8 cellular contexts compared by ENCODE assay signal in genomic region chr1:150516050-150516591, GRCh38. TPM values are rescaled to one million over a fixed set of nuclear protein-coding genes. Genes with fewer than 3 reads are reported as not detected.
DNase-seq lines count a peak whose midpoint lies in the region; ATAC-seq and TF ChIP-seq lines count a peak whose summit lies in the region.

No MANE protein-coding gene starts in this region.

- H3K36me3 ChIP-seq in sigmoid colon, result no peaks in the 10 kb centered on the region

- H3K4me1 Mint-ChIP-seq in activated T-cell treated with anti-CD3 and anti-CD28 coated beads, Interleukin-2, amount 50 U/mL, for 72 hours (ENCODE audit: low read depth), result peaks cover 20% of the 10 kb centered on the region

- no peak for TF ChIP-seq POLR2A in sigmoid colon (IDR thresholded peaks at IDR 0.05)

- ATAC-seq in activated T-cell treated with anti-CD3 and anti-CD28 coated beads, Interleukin-2, amount 50 U/mL, for 72 hours (replicated peaks in 1 of 2), result peak; percentile 12 to 14
- peak in 1 of 2 donors; percentile 1 for ATAC-seq in right cardiac atrium
- ATAC-seq in GM19467 (IDR thresholded peaks at IDR 0.05; ENCODE audit: unreplicated experiment), result no peak

- H3K4me1 ChIP-seq in right cardiac atrium (ENCODE audit: control insufficient read depth, insufficient read depth, low read length) (peaks cover 3% of the 10 kb centered on the region), sigmoid colon (peaks cover 0 to 26% (median 21%) of the 10 kb centered on the region in 4 donors)

- peak overlapping the region; percentile 12 for H3K27ac Mint-ChIP-seq in activated T-cell treated with anti-CD3 and anti-CD28 coated beads, Interleukin-2, amount 50 U/mL, for 72 hours

- intact Hi-C loops in right cardiac atrium (cut with DNase I), result no loop called here
- intact Hi-C loops in sigmoid colon (cut with DNase I), result loop anchor here (5.0 kb wide), 2 partner anchors 49 to 154 kb away; partner anchors contain the start of gene RPRD2

- H3K27me3 ChIP-seq in right cardiac atrium (ENCODE audit: control insufficient read depth, insufficient read depth), result no peaks in the 10 kb centered on the region
- no peaks in the 10 kb centered on the region for H3K27me3 ChIP-seq in sigmoid colon

- 1% methylated on average over 19 of the region's 19 CpGs for WGBS in right cardiac atrium
- WGBS in sigmoid colon, 2 donors, result 1 to 2% methylated on average over 19 of the region's 19 CpGs

- no peaks in the 10 kb centered on the region for H3K27me3 Mint-ChIP-seq in activated T-cell treated with anti-CD3 and anti-CD28 coated beads, Interleukin-2, amount 50 U/mL, for 72 hours (ENCODE audit: low read depth)

- TF ChIP-seq EP300 in sigmoid colon (IDR thresholded peaks at IDR 0.05), result no peak

- peak overlapping the region; percentile 88 to 94 for H3K4me3 Mint-ChIP-seq in activated T-cell treated with anti-CD3 and anti-CD28 coated beads, Interleukin-2, amount 50 U/mL, for 72 hours

- H3K9me3 Mint-ChIP-seq in activated T-cell treated with anti-CD3 and anti-CD28 coated beads, Interleukin-2, amount 50 U/mL, for 72 hours, result no peaks in the 10 kb centered on the region

- TF ChIP-seq CTCF in sigmoid colon (IDR thresholded peaks at IDR 0.05), result no peak

- H3K4me3 ChIP-seq in right cardiac atrium (ENCODE audit: low read length) (peak overlapping the region; percentile 62), sigmoid colon (peak overlapping the region; percentile 46 to 63 (median 56))

- DNase-seq in NCI-H1436 (lab: John Stamatoyannopoulos, UW), result peak; percentile 49
- DNase-seq in NCI-H1436 treated with DMSO at 0.1 percent for 48 hours (lab: John Stamatoyannopoulos, UW), result no peak
- DNase-seq in NCI-H187 (lab: John Stamatoyannopoulos, UW), result peak; percentile 43 to 73
- DNase-seq in activated T-cell treated with anti-CD3 and anti-CD28 coated beads, Interleukin-2, amount 50 U/mL, for 72 hours, result peak in 1 of 2 donors; percentile 8
- DNase-seq in right cardiac atrium, result peak in 1 of 3 donors; percentile 54
- no peak for DNase-seq in sigmoid colon
- no peak for DNase-seq in kidney glomerular epithelial cell (lab: John Stamatoyannopoulos, UW)

- H3K9me3 ChIP-seq in right cardiac atrium (ENCODE audit: control insufficient read depth, low read length), result no peaks in the 10 kb centered on the region
- no peaks in the 10 kb centered on the region for H3K9me3 ChIP-seq in sigmoid colon

- H3K36me3 Mint-ChIP-seq in activated T-cell treated with anti-CD3 and anti-CD28 coated beads, Interleukin-2, amount 50 U/mL, for 72 hours (ENCODE audit: insufficient read depth in 2 of 2), result no peaks in the 10 kb centered on the region

- H3K27ac ChIP-seq in right cardiac atrium (ENCODE audit: low read length) (peak overlapping the region; percentile 23), sigmoid colon (peak overlapping the region; percentile 87 to 94 (median 92))

RNA-seq across cellular contexts. Expression of gene FALEC, which starts 0.6 kb away (rescaled TPM):
- total RNA-seq in activated T-cell treated with anti-CD3 and anti-CD28 coated beads, Interleukin-2, amount 50 U/mL, for 72 hours, result under 1 TPM in 1 of 2 donors, not detected in 1; 0.79 TPM
- under 1 TPM in 2 of 4 donors, not detected in 2; 0.60 to 0.70 TPM for total RNA-seq in right cardiac atrium
- not detected for polyA plus RNA-seq in right cardiac atrium
- not detected for total RNA-seq in sigmoid colon
- under 1 TPM in 1 of 3 donors, not detected in 2; 0.35 TPM for polyA plus RNA-seq in sigmoid colon

RNA-seq across cellular contexts. Expression of gene ECM1, which starts 8.2 kb away (rescaled TPM):
- total RNA-seq in activated T-cell treated with anti-CD3 and anti-CD28 coated beads, Interleukin-2, amount 50 U/mL, for 72 hours, result 1 to 10 TPM; 1.3 to 1.5 TPM
- 10 to 100 TPM; 25.5 to 46.8 (median 34.8) TPM for total RNA-seq in right cardiac atrium
- polyA plus RNA-seq in right cardiac atrium, result 24.1 TPM
- 10 to 100 TPM in 3 of 4 donors, 1 to 10 TPM in 1; 9.2 to 23.8 (median 13.8) TPM for total RNA-seq in sigmoid colon
- 1 to 10 TPM; 2.1 to 8.7 (median 3.0) TPM for polyA plus RNA-seq in sigmoid colon

RNA-seq across cellular contexts. Expression of gene TARS2, which starts 28.9 kb away (rescaled TPM):
- total RNA-seq in activated T-cell treated with anti-CD3 and anti-CD28 coated beads, Interleukin-2, amount 50 U/mL, for 72 hours, result 10 to 100 TPM; 49.8 to 66.4 TPM
- total RNA-seq in right cardiac atrium (10 to 100 TPM; 15.1 to 23.2 (median 22.1) TPM), sigmoid colon (10 to 100 TPM in 2 of 4 donors, 1 to 10 TPM in 2; 8.1 to 13.3 (median 10.4) TPM)
- polyA plus RNA-seq in right cardiac atrium (20.0 TPM), sigmoid colon (10 to 100 TPM in 1 of 3 donors, 1 to 10 TPM in 2; 4.6 to 16.9 (median 6.0) TPM)

RNA-seq across cellular contexts. Expression of gene ADAMTSL4, which starts 33.1 kb away (rescaled TPM):
- 1 to 10 TPM in 1 of 2 donors, under 1 TPM in 1; 0.86 to 2.6 TPM for total RNA-seq in activated T-cell treated with anti-CD3 and anti-CD28 coated beads, Interleukin-2, amount 50 U/mL, for 72 hours
- total RNA-seq in right cardiac atrium (10 to 100 TPM; 22.6 to 57.0 (median 37.2) TPM), sigmoid colon (10 to 100 TPM; 14.6 to 36.0 (median 24.3) TPM)
- polyA plus RNA-seq in right cardiac atrium (26.3 TPM), sigmoid colon (10 to 100 TPM in 1 of 3 donors, 1 to 10 TPM in 2; 2.1 to 14.0 (median 4.8) TPM)

Comparison
In these comparisons a context has a peak if more than half of its experiments do, and no peak if none do; other contexts are left out.
1. DNase-seq: peak in NCI-H1436 (single experiment) and NCI-H187 (2 of 2); none in NCI-H1436 treated with DMSO at 0.1 percent for 48 hours (single experiment), sigmoid colon (single experiment) and kidney glomerular epithelial cell (single experiment).
2. RNA of gene ECM1, which starts 8.2 kb away (total RNA-seq): 25.5 to 46.8 TPM in right cardiac atrium and 9.2 to 23.8 TPM in sigmoid colon; 1.3 to 1.5 TPM in activated T-cell treated with anti-CD3 and anti-CD28 coated beads, Interleukin-2, amount 50 U/mL, for 72 hours; every median in the first group is over 4 times any median in the second.